In the genomic region with DNA sequence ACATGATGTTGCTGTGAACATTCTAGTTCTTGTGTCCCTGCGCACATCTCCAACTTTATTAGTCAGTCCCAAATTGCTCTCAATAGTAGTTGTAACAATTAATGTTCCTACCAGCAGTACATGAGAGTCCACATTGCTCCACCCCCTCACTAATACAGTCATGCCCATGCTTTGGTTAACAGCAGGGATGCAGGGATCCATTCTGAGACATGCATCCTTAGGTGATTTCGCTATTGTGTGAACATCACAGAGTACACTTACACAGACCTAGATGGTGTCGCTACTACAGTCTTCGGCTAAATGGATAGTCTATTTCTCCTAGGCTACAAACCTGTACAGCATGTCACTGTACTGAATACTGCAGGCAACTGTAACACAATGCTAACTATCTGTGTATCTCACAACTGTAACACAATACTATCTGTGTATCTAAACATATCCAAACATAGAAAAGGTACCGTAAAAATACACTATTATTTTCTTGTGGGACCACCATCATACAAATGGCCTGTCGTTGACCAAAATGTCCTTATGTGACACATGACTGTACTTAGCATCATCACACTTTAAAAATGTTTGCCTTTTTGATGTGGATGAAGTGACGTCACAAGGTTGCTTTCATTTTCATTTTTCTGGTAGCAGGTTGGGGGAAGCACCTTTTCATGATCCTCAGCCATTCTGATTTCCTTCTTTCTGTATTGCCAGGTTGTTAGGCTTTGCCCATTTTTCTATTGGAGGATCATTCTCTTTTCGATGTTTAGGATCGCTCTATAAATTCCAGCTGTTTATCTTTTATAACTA, we compare ENCODE assay signal across 11 cellular contexts.
DNase-seq lines count a peak whose midpoint lies in the region; ATAC-seq and TF ChIP-seq lines count a peak whose summit lies in the region.
"Had no signal": no experiment of that assay in that cellular context is flagged by ENCODE, and none has a peak within 500 bp of the region (broad histone marks: within the 10 kb centered on the region; RNA-seq: fewer than 3 reads in every experiment).

No MANE protein-coding gene starts in this region.

- no peaks in the 10 kb centered on the region for H4K20me1 ChIP-seq in PC-9 (ENCODE audit: insufficient read depth)

- H3K9me3 Mint-ChIP-seq in activated CD4-positive, alpha-beta memory T cell treated with anti-CD3 and anti-CD28 coated beads for 36 hours, result no peaks in the 10 kb centered on the region
- H3K9me3 Mint-ChIP-seq in activated CD4-positive, alpha-beta memory T cell treated with anti-CD3 and anti-CD28 coated beads, Interleukin-2, amount 10 ng/mL, durations not matched to agents 7 days and 5 days, result no peaks in the 10 kb centered on the region

- over 99% methylated on average over 7 of the region's 9 CpGs for WGBS in mesenchymal stem cell

- no peak overlapping the region for H3K4ac ChIP-seq in mesenchymal stem cell (ENCODE audit: low read depth in 1 of 2, low read length in 2 of 2)

- H3K18ac ChIP-seq in mesenchymal stem cell (ENCODE audit: low read depth in 1 of 2, low read length in 2 of 2), result no peak overlapping the region

- DNase-seq in activated CD4-positive, alpha-beta memory T cell treated with anti-CD3 and anti-CD28 coated beads for 36 hours, result peak; percentile 28
- DNase-seq in activated CD4-positive, alpha-beta memory T cell treated with anti-CD3 and anti-CD28 coated beads, Interleukin-2, amount 10 ng/mL, durations not matched to agents 7 days and 5 days, result no peak
- no peak for DNase-seq in PC-9
- no peak for DNase-seq in mesenchymal stem cell
- DNase-seq in dedifferentiated amniotic fluid mesenchymal stem cell (ENCODE audit: extremely low spot score), result no peak
- DNase-seq in NCI-H2029 treated with DMSO at 0.1 percent for 48 hours (lab: John Stamatoyannopoulos, UW), result no peak
- DNase-seq in midbrain (lab: John Stamatoyannopoulos, UW), result no peak
- DNase-seq: activated gamma-delta T cell, NCI-H2171 had no signal

- no peak overlapping the region for H2BK15ac ChIP-seq in mesenchymal stem cell (ENCODE audit: low read depth, poor library complexity, severe bottlenecking)

- H3K4me1 Mint-ChIP-seq in activated CD4-positive, alpha-beta memory T cell treated with anti-CD3 and anti-CD28 coated beads for 36 hours (ENCODE audit: low read depth), result peaks cover 22% of the 10 kb centered on the region
- H3K4me1 Mint-ChIP-seq in activated CD4-positive, alpha-beta memory T cell treated with anti-CD3 and anti-CD28 coated beads, Interleukin-2, amount 10 ng/mL, durations not matched to agents 7 days and 5 days, result peaks cover 18% of the 10 kb centered on the region

- no peaks in the 10 kb centered on the region for H3K27me3 Mint-ChIP-seq in activated CD4-positive, alpha-beta memory T cell treated with anti-CD3 and anti-CD28 coated beads for 36 hours
- no peaks in the 10 kb centered on the region for H3K27me3 Mint-ChIP-seq in activated CD4-positive, alpha-beta memory T cell treated with anti-CD3 and anti-CD28 coated beads, Interleukin-2, amount 10 ng/mL, durations not matched to agents 7 days and 5 days

- no peak for TF ChIP-seq CTCF in PC-9 (conservative IDR thresholded peaks at IDR 0.05)

- no peak overlapping the region for H2BK5ac ChIP-seq in mesenchymal stem cell (ENCODE audit: low read depth, low read length, poor library complexity, severe bottlenecking)

- no peak overlapping the region for H2AK5ac ChIP-seq in mesenchymal stem cell (ENCODE audit: low read length, severe bottlenecking)

- no peaks in the 10 kb centered on the region for H3K79me2 ChIP-seq in PC-9 (ENCODE audit: low read depth)

- no peak overlapping the region for H3K14ac ChIP-seq in mesenchymal stem cell (ENCODE audit: low read length in 2 of 2)

- H2BK120ac ChIP-seq in mesenchymal stem cell (ENCODE audit: low read depth, low read length), result no peak overlapping the region

- CTCF ChIA-PET in activated CD4-positive, alpha-beta memory T cell treated with anti-CD3 and anti-CD28 coated beads for 36 hours (lab: Charles Lee), result no interaction called here
- CTCF ChIA-PET in activated CD4-positive, alpha-beta memory T cell treated with anti-CD3 and anti-CD28 coated beads, Interleukin-2, amount 10 ng/mL, durations not matched to agents 7 days and 5 days (lab: Charles Lee), result no interaction called here
- CTCF ChIA-PET in PC-9 (lab: Charles Lee), result no interaction called here

- no peak overlapping the region for H4K91ac ChIP-seq in mesenchymal stem cell (ENCODE audit: low read length)

- no peak overlapping the region for H3K4me3 Mint-ChIP-seq in activated CD4-positive, alpha-beta memory T cell treated with anti-CD3 and anti-CD28 coated beads for 36 hours
- H3K4me3 Mint-ChIP-seq in activated CD4-positive, alpha-beta memory T cell treated with anti-CD3 and anti-CD28 coated beads, Interleukin-2, amount 10 ng/mL, durations not matched to agents 7 days and 5 days, result no peak overlapping the region

- no peaks in the 10 kb centered on the region for H3K36me3 Mint-ChIP-seq in activated CD4-positive, alpha-beta memory T cell treated with anti-CD3 and anti-CD28 coated beads for 36 hours
- H3K36me3 Mint-ChIP-seq in activated CD4-positive, alpha-beta memory T cell treated with anti-CD3 and anti-CD28 coated beads, Interleukin-2, amount 10 ng/mL, durations not matched to agents 7 days and 5 days (ENCODE audit: low read depth), result no peaks in the 10 kb centered on the region

- H3K4me3 ChIP-seq in PC-9 (no peak overlapping the region), mesenchymal stem cell (ENCODE audit: insufficient read depth in 1 of 2, low read depth in 1 of 2, low read length in 2 of 2) (no peak overlapping the region)
- H3K4me3 ChIP-seq: SK-N-MC had no signal

- H3F3A ChIP-seq in PC-9 (ENCODE audit: insufficient read depth, low read depth), result no peaks in the 10 kb centered on the region; the same call in 1 of the 2 replicates

- no peak overlapping the region for H3K9ac ChIP-seq in mesenchymal stem cell (ENCODE audit: low read length)

- no peak overlapping the region for H2AFZ ChIP-seq in PC-9
- no peak overlapping the region for H2AFZ ChIP-seq in mesenchymal stem cell (ENCODE audit: low read depth, low read length)

- H3K23ac ChIP-seq in mesenchymal stem cell (ENCODE audit: low read length in 2 of 2), result no peak overlapping the region

- H3K36me3 ChIP-seq in PC-9 (ENCODE audit: low read depth), result no peaks in the 10 kb centered on the region
- H3K36me3 ChIP-seq in mesenchymal stem cell (ENCODE audit: control insufficient read depth in 1 of 2, insufficient read depth in 2 of 2, low read depth in 1 of 2, low read length in 2 of 2), result no peaks in the 10 kb centered on the region

- ATAC-seq in GM21825 (IDR thresholded peaks at IDR 0.05; ENCODE audit: unreplicated experiment), result peak; percentile 60

- no peaks in the 10 kb centered on the region for H3K79me1 ChIP-seq in mesenchymal stem cell (replicated peaks; ENCODE audit: low read length, poor library complexity, severe bottlenecking)

- H3K27ac ChIP-seq in PC-9 (no peak overlapping the region), mesenchymal stem cell (ENCODE audit: low read length, poor library complexity, severe bottlenecking) (no peak overlapping the region)
- H3K27ac ChIP-seq: SK-N-MC had no signal

- H4K8ac ChIP-seq in mesenchymal stem cell (ENCODE audit: low read length), result peak overlapping the region; percentile 48

- POLR2A ChIA-PET in activated CD4-positive, alpha-beta memory T cell treated with anti-CD3 and anti-CD28 coated beads for 36 hours (lab: Charles Lee), result no interaction called here
- POLR2A ChIA-PET in activated CD4-positive, alpha-beta memory T cell treated with anti-CD3 and anti-CD28 coated beads, Interleukin-2, amount 10 ng/mL, durations not matched to agents 7 days and 5 days (lab: Charles Lee), result no interaction called here
- POLR2A ChIA-PET in PC-9 (lab: Charles Lee; ENCODE audit: unreplicated experiment), result no interaction called here

- H3K4me2 ChIP-seq in PC-9 (peak overlapping the region; percentile 10; the same call in 1 of the 2 replicates), mesenchymal stem cell (ENCODE audit: low read length, poor library complexity, severe bottlenecking) (no peak overlapping the region)

- no peaks in the 10 kb centered on the region for H3K4me1 ChIP-seq in PC-9 (replicated peaks; ENCODE audit: insufficient read depth)
- no peaks in the 10 kb centered on the region for H3K4me1 ChIP-seq in mesenchymal stem cell (ENCODE audit: control insufficient read depth, insufficient read depth, low read depth, low read length)

- intact Hi-C loops in activated CD4-positive, alpha-beta memory T cell treated with anti-CD3 and anti-CD28 coated beads for 36 hours (cut with micrococcal nuclease), result loop anchor here (1.0 kb wide), 1 partner anchor 23 kb away; no protein-coding TSS in a partner anchor
- intact Hi-C loops in PC-9 (cut with micrococcal nuclease; ENCODE audit: unreplicated experiment), result no loop called here

- no TSS peak for BruUV-seq in PC-9 (replicated peaks; lab: Mats Ljungman, UMichigan)

- no peak overlapping the region for H2BK12ac ChIP-seq in mesenchymal stem cell (ENCODE audit: low read length in 2 of 2)

- H3K27ac Mint-ChIP-seq in activated CD4-positive, alpha-beta memory T cell treated with anti-CD3 and anti-CD28 coated beads for 36 hours, result no peak overlapping the region
- no peak overlapping the region for H3K27ac Mint-ChIP-seq in activated CD4-positive, alpha-beta memory T cell treated with anti-CD3 and anti-CD28 coated beads, Interleukin-2, amount 10 ng/mL, durations not matched to agents 7 days and 5 days

- H3K9me3 ChIP-seq in PC-9 (ENCODE audit: insufficient read depth, low read depth) (no peaks in the 10 kb centered on the region), mesenchymal stem cell (ENCODE audit: control insufficient read depth, low read length) (no peaks in the 10 kb centered on the region)

- H3K27me3 ChIP-seq in PC-9 (ENCODE audit: insufficient read depth, low read depth) (no peaks in the 10 kb centered on the region), mesenchymal stem cell (ENCODE audit: control insufficient read depth in 1 of 2, insufficient read depth in 1 of 2, low read length in 2 of 2) (no peaks in the 10 kb centered on the region)

- H3K9me2 ChIP-seq in PC-9 (ENCODE audit: insufficient read depth), result no peaks in the 10 kb centered on the region
